17 cellular contexts compared by ENCODE assay signal in genomic region chr3:190378240-190378891, GRCh38. TPM values are rescaled to one million over a fixed set of nuclear protein-coding genes. Genes with fewer than 3 reads are reported as not detected.
DNase-seq lines count a peak whose midpoint lies in the region; ATAC-seq and TF ChIP-seq lines count a peak whose summit lies in the region.
"Had no signal": no experiment of that assay in that cellular context is flagged by ENCODE, and none has a peak within 500 bp of the region (broad histone marks: within the 10 kb centered on the region; RNA-seq: fewer than 3 reads in every experiment).

No MANE protein-coding gene starts in this region.

- no peaks in the 10 kb centered on the region for H4K20me1 ChIP-seq in fibroblast of lung (ENCODE audit: control insufficient read depth, extremely low read depth, insufficient read depth, low read length)

- no peaks in the 10 kb centered on the region for H3K9me3 ChIP-seq in fibroblast of lung (ENCODE audit: control insufficient read depth, insufficient read depth, low read depth, low read length)
- H3K9me3 ChIP-seq in prostate gland, result no peaks in the 10 kb centered on the region
- H3K9me3 ChIP-seq: SJSA1 had no signal

- POLR2A ChIA-PET in RWPE1 (lab: Yijun Ruan, JAX; ENCODE audit: low non-redundant PET), result no interaction called here

- intact Hi-C loops in prostate gland (cut with DNase I), result no loop called here

- no peak overlapping the region for H2AFZ ChIP-seq in fibroblast of lung (ENCODE audit: low read length)

- no peak overlapping the region for H3K9ac ChIP-seq in fibroblast of lung (ENCODE audit: insufficient read depth, low read length)

- H3K4me3 ChIP-seq in fibroblast of lung (replicated peaks in 1 of 4; ENCODE audit: control extremely low read depth in 1 of 4, insufficient read depth in 1 of 4, low read depth in 3 of 4, low read length in 4 of 4) (no peak overlapping the region), prostate gland (no peak overlapping the region)
- H3K4me3 ChIP-seq: SJSA1 had no signal

- TF ChIP-seq CTCF in RWPE1 (conservative IDR thresholded peaks at IDR 0.05; ENCODE audit: low read depth), result no peak
- no peak for TF ChIP-seq CTCF in fibroblast of lung (conservative IDR thresholded peaks at IDR 0.05 in 1 of 2, IDR thresholded peaks at IDR 0.05 in 1 of 2; ENCODE audit: low read depth in 1 of 2, low read length in 2 of 2)
- no peak for TF ChIP-seq CTCF in prostate gland (IDR thresholded peaks at IDR 0.05)

- WGBS in prostate gland, result 40% methylated on average over 6 of the region's 6 CpGs

- CTCF ChIA-PET in RWPE1 (lab: Yijun Ruan, JAX), result interaction anchor here (0.7 to 0.9 kb wide), 2 partner anchors 56 to 562 kb away, joined by 3 to 4 read pairs; partner anchors contain the start of gene CLDN1

- H3K4me1 ChIP-seq in fibroblast of lung (ENCODE audit: control insufficient read depth, extremely low read depth, insufficient read depth, low read length) (peaks cover 3% of the 10 kb centered on the region), prostate gland (replicated peaks) (no peaks in the 10 kb centered on the region)

- TF ChIP-seq POLR2A in prostate gland (IDR thresholded peaks at IDR 0.05), result no peak

- no peaks in the 10 kb centered on the region for H3K36me3 ChIP-seq in fibroblast of lung (ENCODE audit: control insufficient read depth, insufficient read depth, low read length)
- H3K36me3 ChIP-seq in prostate gland, result no peaks in the 10 kb centered on the region
- H3K36me3 ChIP-seq: SJSA1, WERI-Rb-1 had no signal

- H3K4me2 ChIP-seq in fibroblast of lung (ENCODE audit: extremely low read depth, insufficient read depth, low read length), result no peak overlapping the region

- H3K27me3 ChIP-seq in fibroblast of lung (ENCODE audit: control insufficient read depth, insufficient read depth, low read length) (no peaks in the 10 kb centered on the region), prostate gland (replicated peaks; ENCODE audit: insufficient read depth) (no peaks in the 10 kb centered on the region)
- H3K27me3 ChIP-seq: SJSA1 had no signal

- DNase-seq in AG20443 (ENCODE audit: low spot score) (peak; percentile 73), RWPE1 (ENCODE audit: low spot score) (peak; percentile 59), fibroblast of lung (ENCODE audit: low read depth in 2 of 2) (peak; percentile 95 to 97), prostate gland (ENCODE audit: low spot score) (peak; percentile 75), NCI-H446 (lab: John Stamatoyannopoulos, UW) (no peak)
- DNase-seq: effector memory CD4-positive, alpha-beta T cell; GDM1; NCI-H1436 treated with DMSO at 0.1 percent for 48 hours; stimulated activated CD4-positive, alpha-beta T cell treated with anti-CD3 and anti-CD28 coated beads, Interleukin-4, amount 100 ng/mL, for 1 hour; stimulated activated naive CD4-positive, alpha-beta T cell; WERI-Rb-1 had no signal

- H3K79me2 ChIP-seq in fibroblast of lung (ENCODE audit: control insufficient read depth, insufficient read depth, low read length), result no peaks in the 10 kb centered on the region

- ATAC-seq in HG03521 (IDR thresholded peaks at IDR 0.05; ENCODE audit: unreplicated experiment) (no peak), HG03097 (IDR thresholded peaks at IDR 0.05; ENCODE audit: low FRiP score, unreplicated experiment) (no peak), HG02981 (IDR thresholded peaks at IDR 0.05; ENCODE audit: unreplicated experiment) (no peak)

- H3K27ac ChIP-seq in RWPE1 (no peak overlapping the region), fibroblast of lung (ENCODE audit: insufficient read depth, low read length) (no peak overlapping the region), prostate gland (no peak overlapping the region)
- H3K27ac ChIP-seq: SJSA1, WERI-Rb-1 had no signal

RNA-seq across cellular contexts. Expression of gene CLDN16, which starts 9.6 kb away (rescaled TPM):
- under 0.01 and 0.33 TPM in 2 replicates for total RNA-seq in fibroblast of lung
- polyA plus RNA-seq in fibroblast of lung, result 0.08 and 0.10 TPM in 2 replicates
- 0.06 TPM in 1 of 2 replicates, not detected in the other for polyA plus RNA-seq in fibroblast of lung (2012)
- polyA minus RNA-seq in fibroblast of lung (ENCODE audit: low replicate concordance), result not detected in 2 replicates
- under 1 TPM in 1 of 2 donors, not detected in 1; 0.45 TPM for total RNA-seq in prostate gland
- total RNA-seq: CD4-positive, alpha-beta memory T cell; pulmonary artery endothelial cell had no signal
- polyA plus RNA-seq: CD4-positive, alpha-beta memory T cell had no signal

RNA-seq across cellular contexts. Expression of gene CLDN1, which starts 56.1 kb away (rescaled TPM):
- total RNA-seq in fibroblast of lung (2.6 and 7.1 TPM in 2 replicates), prostate gland (10 to 100 TPM in 1 of 2 donors, 1 to 10 TPM in 1; 8.8 to 52.3 TPM)
- polyA plus RNA-seq in fibroblast of lung, result 3.0 TPM in 2 replicates
- 1.7 TPM in 2 replicates for polyA plus RNA-seq in fibroblast of lung (2012)
- 0.39 and 1.2 TPM in 2 replicates for polyA minus RNA-seq in fibroblast of lung (ENCODE audit: low replicate concordance)
- total RNA-seq: CD4-positive, alpha-beta memory T cell had no signal
- polyA plus RNA-seq: CD4-positive, alpha-beta memory T cell had no signal

Comparison
In these comparisons a context has a peak if more than half of its experiments do, and no peak if none do; other contexts are left out.
1. DNase-seq: peak in AG20443 (single experiment), RWPE1 (single experiment), fibroblast of lung (2 of 2) and prostate gland (single experiment); none in NCI-H446 (0 of 2).